ENCODE assay signal across 23 cellular contexts in the genomic region with DNA sequence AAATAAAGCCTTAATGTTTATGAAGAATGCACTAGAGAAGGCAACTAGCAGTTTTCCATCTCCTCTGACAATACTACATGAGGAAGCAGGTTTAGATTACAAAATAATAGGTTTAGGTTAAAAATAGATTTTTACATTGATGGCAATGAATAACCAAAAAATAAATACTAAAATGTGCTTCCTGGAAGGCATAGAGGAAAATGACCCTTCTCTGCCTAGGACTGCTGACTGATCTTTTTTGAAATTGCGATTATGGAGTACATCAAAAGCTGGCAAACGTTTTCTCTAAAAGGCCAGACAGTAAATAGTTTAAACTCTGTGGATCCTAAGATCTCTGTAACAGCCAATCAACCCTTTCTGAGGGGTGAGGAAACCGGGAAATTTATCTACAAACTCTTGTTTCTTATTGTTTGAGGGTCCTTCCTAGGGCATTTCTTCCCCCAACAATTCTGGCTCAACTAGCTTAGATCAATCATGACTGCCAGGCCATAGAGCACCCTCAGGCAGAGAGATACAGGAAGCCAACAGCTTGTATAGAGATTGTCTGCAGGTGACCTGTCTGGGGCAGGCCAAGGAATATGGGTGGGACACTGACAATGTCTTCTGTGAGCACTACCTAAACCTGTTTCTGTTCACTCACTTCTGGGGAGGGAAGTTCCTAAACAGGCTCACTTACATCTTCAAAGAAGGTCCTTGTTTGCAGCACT.
DNase-seq lines count a peak whose midpoint lies in the region; ATAC-seq, FAIRE-seq and TF ChIP-seq lines count a peak whose summit lies in the region.
"Had no signal": no experiment of that assay in that cellular context is flagged by ENCODE, and none has a peak within 500 bp of the region (broad histone marks: within the 10 kb centered on the region; RNA-seq: fewer than 3 reads in every experiment).

No MANE protein-coding gene starts in this region.

- H3K9ac ChIP-seq in liver (ENCODE audit: low read depth in 1 of 2, low read length in 2 of 2) = no peak overlapping the region
- no peak overlapping the region for H3K9ac ChIP-seq in HepG2 (ENCODE audit: insufficient read depth, low read depth, low read length)
- H3K9ac ChIP-seq in mammary epithelial cell (ENCODE audit: insufficient read depth, low read length) = no peak overlapping the region
- H3K9ac ChIP-seq: BLaER1 treated with 17β-estradiol and CSF1 and Interleukin-3, amounts not matched to agents 10 nM and 100 nM had no signal

- FAIRE-seq in HepG2 (lab: Jason Lieb, UNC) (no peak), islet of Langerhans (lab: Jason Lieb, UNC) (peak; percentile 90)
- FAIRE-seq: A549, D721Med, G401.6, GM12878, GM12892, GM18507 had no signal

- H2AFZ ChIP-seq in HepG2 (ENCODE audit: low read length) (no peak overlapping the region), mammary epithelial cell (ENCODE audit: low read depth, low read length) (no peak overlapping the region)

- H3K36me3 ChIP-seq in liver (ENCODE audit: control insufficient read depth in 4 of 4, insufficient read depth in 3 of 4, low read depth in 1 of 4, low read length in 3 of 4) (no peaks in the 10 kb centered on the region), HepG2 (replicated peaks in 1 of 2; ENCODE audit: control insufficient read depth in 1 of 2, insufficient read depth in 2 of 2, low read length in 2 of 2) (no peaks in the 10 kb centered on the region), right lobe of liver (no peaks in the 10 kb centered on the region), mammary epithelial cell (ENCODE audit: insufficient read depth, low read length) (no peaks in the 10 kb centered on the region)
- H3K36me3 ChIP-seq: BLaER1 treated with 17β-estradiol and CSF1 and Interleukin-3, amounts not matched to agents 10 nM and 100 nM had no signal

- TF ChIP-seq EP300 in HepG2 (IDR thresholded peaks at IDR 0.05; ENCODE audit: low read depth in 2 of 2, low read length in 2 of 2) (no peak), HepG2 (CRISPR knock-in tag; IDR thresholded peaks at IDR 0.05; ENCODE audit: borderline replicate concordance) (no peak)

- H3K79me2 ChIP-seq in HepG2 (ENCODE audit: insufficient read depth, low read length) (no peaks in the 10 kb centered on the region), mammary epithelial cell (ENCODE audit: insufficient read depth, low read length) (no peaks in the 10 kb centered on the region)

- ATAC-seq in HepG2 = no peak; the same call in 2 of the 3 replicates
- ATAC-seq in right lobe of liver = peak; percentile 48 to 93 (median 73)
- ATAC-seq in HG03045 (IDR thresholded peaks at IDR 0.05; ENCODE audit: unreplicated experiment) = no peak
- no peak for ATAC-seq in HG03460 (IDR thresholded peaks at IDR 0.05; ENCODE audit: unreplicated experiment)
- ATAC-seq: A549; CD8-positive, alpha-beta T cell; GM12878 had no signal

- TF ChIP-seq RAD21 in liver (IDR thresholded peaks at IDR 0.05) (peak; percentile 23 to 38), HepG2 (CRISPR knock-in tag; IDR thresholded peaks at IDR 0.05) (no peak)

- intact Hi-C loops in HepG2 (cut with micrococcal nuclease; ENCODE audit: unreplicated experiment) = no loop called here
- intact Hi-C loops in right lobe of liver (cut with DNase I) = no loop called here
- intact Hi-C loops in mammary epithelial cell (cut with micrococcal nuclease) = no loop called here

- TF ChIP-seq CTCF in liver (IDR thresholded peaks at IDR 0.05; ENCODE audit: low read depth, low read length, missing input control) (no peak), HepG2 (CRISPR knock-in tag; IDR thresholded peaks at IDR 0.05) (no peak), right lobe of liver (IDR thresholded peaks at IDR 0.05) (no peak), mammary epithelial cell (conservative IDR thresholded peaks at IDR 0.05 in 1 of 2, IDR thresholded peaks at IDR 0.05 in 1 of 2; ENCODE audit: extremely low read depth in 1 of 2, insufficient read depth in 1 of 2, low read depth in 1 of 2, low read length in 2 of 2) (no peak)

- peak overlapping the region; percentile 68 for H3K27ac ChIP-seq in liver (ENCODE audit: low read depth in 1 of 2, low read length in 2 of 2)
- no peak overlapping the region for H3K27ac ChIP-seq in HepG2 (ENCODE audit: extremely low read length, insufficient read depth, low read length)
- peak overlapping the region; percentile 42 to 58 (median 53) for H3K27ac ChIP-seq in right lobe of liver
- H3K27ac ChIP-seq in mammary epithelial cell (ENCODE audit: insufficient read depth, low read depth, low read length) = no peak overlapping the region
- H3K27ac ChIP-seq: 22Rv1; A549; BLaER1 treated with 17β-estradiol and CSF1 and Interleukin-3, amounts not matched to agents 10 nM and 100 nM; C4-2B had no signal

- H3K9me3 ChIP-seq in liver (ENCODE audit: control insufficient read depth in 4 of 4, low read length in 3 of 4) = no peaks in the 10 kb centered on the region
- no peaks in the 10 kb centered on the region for H3K9me3 ChIP-seq in HepG2 (ENCODE audit: low read length)
- no peaks in the 10 kb centered on the region for H3K9me3 ChIP-seq in right lobe of liver
- H3K9me3 ChIP-seq in mammary epithelial cell (replicated peaks; ENCODE audit: insufficient read depth, low read length) = no peaks in the 10 kb centered on the region
- H3K9me3 ChIP-seq: A549; BLaER1 treated with 17β-estradiol and CSF1 and Interleukin-3, amounts not matched to agents 10 nM and 100 nM; Caco-2 had no signal

- in situ Hi-C loops in HepG2 (cut with HindIII; ENCODE audit: extremely low pct_ligation_motif_present, low pct_unique_long_range_greater_than_20kb) = no loop called here
- in situ Hi-C loops in mammary epithelial cell (cut with MboI; ENCODE audit: low sequenced_read_pairs in 2 of 2) = no loop called here

- WGBS in liver = 15% methylated on average over 3 of the region's 3 CpGs
- WGBS in HepG2 (ENCODE audit: low lambda C conversion rate) = 3% methylated on average over 3 of the region's 3 CpGs
- 23% methylated on average over 3 of the region's 3 CpGs for WGBS in right lobe of liver (ENCODE audit: insufficient coverage, low coverage, low lambda C conversion rate, missing lambda C conversion rate)
- 33% methylated on average over 3 of the region's 3 CpGs for WGBS in mammary epithelial cell (ENCODE audit: low coverage, missing lambda C conversion rate)

- TF ChIP-seq POLR2A in HepG2 (IDR thresholded peaks at IDR 0.05; ENCODE audit: insufficient read depth in 1 of 2, low read depth in 2 of 2, low read length in 2 of 2) = no peak
- no peak for TF ChIP-seq POLR2A in right lobe of liver (IDR thresholded peaks at IDR 0.05)

- H3K4me3 ChIP-seq in liver (ENCODE audit: low read depth in 1 of 3, low read length in 3 of 3) = no peak overlapping the region
- no peak overlapping the region for H3K4me3 ChIP-seq in HepG2 (replicated peaks in 1 of 3; ENCODE audit: insufficient read depth in 1 of 3, low read depth in 2 of 3, low read length in 3 of 3)
- no peak overlapping the region for H3K4me3 ChIP-seq in right lobe of liver
- H3K4me3 ChIP-seq in mammary epithelial cell (replicated peaks in 1 of 3; ENCODE audit: insufficient read depth in 1 of 3, low read depth in 2 of 3, low read length in 3 of 3) = no peak overlapping the region
- H3K4me3 ChIP-seq: A549; BLaER1 treated with 17β-estradiol and CSF1 and Interleukin-3, amounts not matched to agents 10 nM and 100 nM; GM12878 had no signal

- DNase-seq in HepG2 (ENCODE audit: low spot score) = no peak
- no peak for DNase-seq in right lobe of liver
- DNase-seq in mammary epithelial cell = no peak
- DNase-seq: AML-193; Caco-2; Calu3; CD4-positive, alpha-beta T cell; CD8-positive, alpha-beta T cell; DMS79 treated with DMSO at 0.1 percent for 48 hours; GF-D8 had no signal

- H4K20me1 ChIP-seq in HepG2 (ENCODE audit: insufficient read depth, low read length) (no peaks in the 10 kb centered on the region), mammary epithelial cell (ENCODE audit: insufficient read depth, low read length) (no peaks in the 10 kb centered on the region)
- H4K20me1 ChIP-seq: BLaER1 treated with 17β-estradiol and CSF1 and Interleukin-3, amounts not matched to agents 10 nM and 100 nM had no signal

- no peaks in the 10 kb centered on the region for H3K27me3 ChIP-seq in liver (ENCODE audit: control insufficient read depth in 4 of 4, insufficient read depth in 4 of 4, low read length in 3 of 4)
- H3K27me3 ChIP-seq in HepG2 (ENCODE audit: control insufficient read depth in 1 of 2, insufficient read depth in 2 of 2, low read length in 2 of 2) = no peaks in the 10 kb centered on the region; a peak in 1 of 5 replicates
- H3K27me3 ChIP-seq in right lobe of liver = no peaks in the 10 kb centered on the region
- H3K27me3 ChIP-seq in mammary epithelial cell (ENCODE audit: insufficient read depth, low read length) = no peaks in the 10 kb centered on the region
- H3K27me3 ChIP-seq: BLaER1 treated with 17β-estradiol and CSF1 and Interleukin-3, amounts not matched to agents 10 nM and 100 nM had no signal

- H3K4me2 ChIP-seq in HepG2 (ENCODE audit: low read depth, low read length) = no peak overlapping the region
- no peak overlapping the region for H3K4me2 ChIP-seq in mammary epithelial cell (ENCODE audit: insufficient read depth, low read depth, low read length)
- H3K4me2 ChIP-seq: A549; BLaER1 treated with 17β-estradiol and CSF1 and Interleukin-3, amounts not matched to agents 10 nM and 100 nM had no signal

- BruUV-seq in HepG2 (replicated peaks; lab: Mats Ljungman, UMichigan) (no TSS peak), mammary epithelial cell (replicated peaks; lab: Mats Ljungman, UMichigan) (no TSS peak)

- dilution Hi-C loops in mammary epithelial cell (cut with HindIII; ENCODE audit: low sequenced_read_pairs) = no loop called here

- CTCF ChIA-PET in HepG2 (lab: Yijun Ruan, JAX; ENCODE audit: low intra/inter-chr PET ratio, low total read pairs) (no interaction called here), mammary epithelial cell (lab: Charles Lee; ENCODE audit: low non-redundant PET) (no interaction called here)

- POLR2A ChIA-PET in HepG2 (lab: Yijun Ruan, JAX) = no interaction called here

- H3K4me1 ChIP-seq in liver (ENCODE audit: control insufficient read depth in 4 of 4, insufficient read depth in 4 of 4, low read length in 3 of 4) (peaks cover 2 to 36% (median 21%) of the 10 kb centered on the region in 4 donors), HepG2 (ENCODE audit: insufficient read depth, low read length) (no peaks in the 10 kb centered on the region), right lobe of liver (peaks cover 0 to 34% (median 6%) of the 10 kb centered on the region in 4 donors), mammary epithelial cell (ENCODE audit: insufficient read depth, low read length) (peaks cover 1% of the 10 kb centered on the region)
- H3K4me1 ChIP-seq: A549; BLaER1 treated with 17β-estradiol and CSF1 and Interleukin-3, amounts not matched to agents 10 nM and 100 nM; Caco-2 had no signal

TF ChIP-seq in liver, 16 proteins besides CTCF, POLR2A, EP300 and RAD21 (continues in another document):
- TF ChIP-seq HNF4A (conservative IDR thresholded peaks at IDR 0.05) (peak; percentile 56 to 64), JUND (IDR thresholded peaks at IDR 0.05) (peak; percentile 34 to 43), YY1 (IDR thresholded peaks at IDR 0.05) (peak; percentile 52), RXRA (IDR thresholded peaks at IDR 0.05) (peak; percentile 67 to 69)

TF ChIP-seq in HepG2, 621 proteins besides CTCF, POLR2A, EP300 and RAD21:
- TF ChIP-seq NFKB2 (CRISPR knock-in tag; IDR thresholded peaks at IDR 0.05; ENCODE audit: borderline replicate concordance) (no peak), MAFK (conservative IDR thresholded peaks at IDR 0.05 in 1 of 2, IDR thresholded peaks at IDR 0.05 in 1 of 2; ENCODE audit: low read length in 2 of 2) (0 out of 4 replicates have a peak, but pooled peaks of 1 of the 2 experiments have one; percentile 18)

Comparison
In these comparisons a context has a peak if more than half of its experiments do, and no peak if none do; other contexts are left out.
1. H3K27ac ChIP-seq: peak in liver (2 of 2) and right lobe of liver (3 of 3); none in HepG2 (single experiment) and mammary epithelial cell (single experiment).
2. ATAC-seq: peak in right lobe of liver (4 of 4); none in HepG2 (single experiment), HG03045 (single experiment) and HG03460 (single experiment).